1 cellular context compared by ENCODE assay signal in the genomic region with DNA sequence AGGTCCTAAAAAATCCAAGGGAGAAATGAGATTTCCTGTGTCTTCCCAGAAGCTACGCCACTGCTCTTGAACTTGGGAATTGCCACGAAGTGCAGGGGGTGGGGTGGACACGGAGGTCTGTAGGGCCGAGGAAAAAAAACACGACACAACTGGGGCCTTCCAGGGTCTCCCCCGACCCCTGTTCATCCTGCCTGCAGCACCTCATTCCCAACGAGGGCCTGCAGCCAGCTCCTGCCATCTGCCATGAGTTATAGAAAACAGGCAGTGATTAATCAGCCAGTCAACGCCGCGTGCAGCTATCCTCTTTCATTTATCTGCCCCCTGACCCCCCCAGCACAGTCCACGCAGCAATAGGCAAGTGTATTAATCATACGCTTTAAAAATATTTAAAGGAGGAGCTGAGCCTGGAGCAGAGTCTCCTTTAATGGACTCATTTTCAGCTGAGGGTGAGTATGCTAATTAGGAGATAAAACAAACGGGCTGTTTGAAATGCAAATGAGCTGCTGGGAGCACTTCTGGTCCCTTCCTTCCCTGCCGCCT.
A peak's percentile ranks its signal among the peaks of the same experiment; 100 is the strongest.
TF ChIP-seq lines count a peak whose summit lies in the region.

No MANE protein-coding gene starts in this region.

TF ChIP-seq in H1, 55 proteins besides CTCF, POLR2A, EP300 and RAD21 (continued from another document):
- TF ChIP-seq CHD7 (IDR thresholded peaks at IDR 0.05; ENCODE audit: insufficient replicate concordance, low read length) (peak; percentile 81), SRF (IDR thresholded peaks at IDR 0.05; ENCODE audit: low read depth, low read length) (peak; percentile 45; the same call in 1 of the 2 replicates), SP4 (IDR thresholded peaks at IDR 0.05; ENCODE audit: low read length) (peak; percentile 95; the same call in 1 of the 2 replicates), ZNF274 (IDR thresholded peaks at IDR 0.05; ENCODE audit: borderline replicate concordance, extremely low read depth, low read length) (no peak), JUND (IDR thresholded peaks at IDR 0.05; ENCODE audit: low read length) (peak; percentile 61; the same call in 1 of the 2 replicates), MAX (IDR thresholded peaks at IDR 0.05) (peak; percentile 79), EZH2 (IDR thresholded peaks at IDR 0.05; ENCODE audit: low read depth, low read length, severe bottlenecking) (peak; percentile 15), BRCA1 (IDR thresholded peaks at IDR 0.05; ENCODE audit: low read depth, low read length) (no peak), CHD2 (IDR thresholded peaks at IDR 0.05; ENCODE audit: low read length) (peak; percentile 79), SP1 (IDR thresholded peaks at IDR 0.05; ENCODE audit: low read depth, low read length) (peak; percentile 91; the same call in 1 of the 2 replicates), RXRA (IDR thresholded peaks at IDR 0.05; ENCODE audit: insufficient read depth, low read depth, low read length) (peak; percentile 2; the same call in 1 of the 2 replicates), ASH2L (IDR thresholded peaks at IDR 0.05; ENCODE audit: low read length) (peak; percentile 49), SIN3A (conservative IDR thresholded peaks at IDR 0.05 in 1 of 2, IDR thresholded peaks at IDR 0.05 in 1 of 2; ENCODE audit: low read depth in 1 of 2, low read length in 2 of 2) (peak; percentile 57 to 96; a peak in 2 of 4 replicates), POLR2AphosphoS5 (IDR thresholded peaks at IDR 0.05; ENCODE audit: low read depth, low read length) (peak; percentile 100), PHF8 (conservative IDR thresholded peaks at IDR 0.05; ENCODE audit: low read depth, low read length) (peak; percentile 27; the same call in 1 of the 2 replicates), FOSL1 (IDR thresholded peaks at IDR 0.05; ENCODE audit: insufficient read depth, low read depth, low read length) (no peak), TAF7 (optimal IDR thresholded peaks at IDR 0.05; ENCODE audit: borderline replicate concordance, low read depth, low read length) (peak; percentile 100), YY1 (IDR thresholded peaks at IDR 0.05; ENCODE audit: low read depth, low read length) (peak; percentile 77), BACH1 (IDR thresholded peaks at IDR 0.05; ENCODE audit: low read length) (peak; percentile 72; the same call in 1 of the 2 replicates), CBX5 (IDR thresholded peaks at IDR 0.05; ENCODE audit: low read depth, low read length) (no peak), NANOG (IDR thresholded peaks at IDR 0.05; ENCODE audit: insufficient read depth, low read depth, low read length, poor library complexity, severe bottlenecking) (peak; percentile 69), EGR1 (IDR thresholded peaks at IDR 0.05; ENCODE audit: borderline replicate concordance, low read depth, low read length) (peak; percentile 91; the same call in 1 of the 2 replicates), HDAC2 (IDR thresholded peaks at IDR 0.05; ENCODE audit: borderline replicate concordance in 1 of 2, low read depth in 2 of 2, low read length in 2 of 2) (peak in 1 of 2 experiments; percentile 99; a peak in 3 of 4 replicates), HDAC6 (IDR thresholded peaks at IDR 0.05; ENCODE audit: low read depth, low read length) (peak; percentile 68), CTBP2 (IDR thresholded peaks at IDR 0.05; ENCODE audit: borderline replicate concordance, insufficient read depth, insufficient read length, low read length) (peak; percentile 76), E2F6 (IDR thresholded peaks at IDR 0.05) (no peak)
- TF ChIP-seq, protein P1, sequence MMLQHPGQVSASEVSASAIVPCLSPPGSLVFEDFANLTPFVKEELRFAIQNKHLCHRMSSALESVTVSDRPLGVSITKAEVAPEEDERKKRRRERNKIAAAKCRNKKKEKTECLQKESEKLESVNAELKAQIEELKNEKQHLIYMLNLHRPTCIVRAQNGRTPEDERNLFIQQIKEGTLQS (IDR thresholded peaks at IDR 0.05; ENCODE audit: insufficient read depth, low read depth, low read length) = no peak
- TF ChIP-seq, protein P2, sequence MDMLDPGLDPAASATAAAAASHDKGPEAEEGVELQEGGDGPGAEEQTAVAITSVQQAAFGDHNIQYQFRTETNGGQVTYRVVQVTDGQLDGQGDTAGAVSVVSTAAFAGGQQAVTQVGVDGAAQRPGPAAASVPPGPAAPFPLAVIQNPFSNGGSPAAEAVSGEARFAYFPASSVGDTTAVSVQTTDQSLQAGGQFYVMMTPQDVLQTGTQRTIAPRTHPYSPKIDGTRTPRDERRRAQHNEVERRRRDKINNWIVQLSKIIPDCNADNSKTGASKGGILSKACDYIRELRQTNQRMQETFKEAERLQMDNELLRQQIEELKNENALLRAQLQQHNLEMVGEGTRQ (IDR thresholded peaks at IDR 0.05; ENCODE audit: low read length) = peak; percentile 41; the same call in 1 of the 2 replicates
